Comparison of ENCODE assay signal across 1 cellular context in genomic region chr2:158486970-158487325, GRCh38.
TF ChIP-seq lines count a peak whose summit lies in the region.

No MANE protein-coding gene starts in this region.

TF ChIP-seq in GM12891, 5 proteins besides CTCF, POLR2A, EP300 and RAD21:
- TF ChIP-seq SPI1 (IDR thresholded peaks at IDR 0.05; ENCODE audit: low read depth, low read length) (no peak), PAX5 (IDR thresholded peaks at IDR 0.05; ENCODE audit: insufficient read depth, low read length, severe bottlenecking) (no peak), POU2F2 (IDR thresholded peaks at IDR 0.05; ENCODE audit: low read depth, low read length) (no peak), TAF1 (IDR thresholded peaks at IDR 0.05; ENCODE audit: low read depth, low read length) (no peak), POLR2AphosphoS5 (IDR thresholded peaks at IDR 0.05; ENCODE audit: low read depth, low read length) (no peak)
